Comparison of ENCODE assay signal across 20 cellular contexts in genomic region chr17:1170739-1171138, GRCh38. TPM values are rescaled to one million over a fixed set of nuclear protein-coding genes. Genes with fewer than 3 reads are reported as not detected.
DNase-seq lines count a peak whose midpoint lies in the region; ATAC-seq and TF ChIP-seq lines count a peak whose summit lies in the region.
"Had no signal": no experiment of that assay in that cellular context is flagged by ENCODE, and none has a peak within 500 bp of the region (broad histone marks: within the 10 kb centered on the region; RNA-seq: fewer than 3 reads in every experiment).

No MANE protein-coding gene starts in this region.

- peak; percentile 12 for DNase-seq in DMS 273 (lab: John Stamatoyannopoulos, UW; ENCODE audit: unreplicated experiment)
- DNase-seq in DMS 273 treated with DMSO at 0.1 percent for 48 hours (lab: John Stamatoyannopoulos, UW), result no peak
- no peak for DNase-seq in mammary epithelial cell
- no peak for DNase-seq in retinal pigment epithelial cell (ENCODE audit: low read depth)
- no peak for DNase-seq in sigmoid colon
- no peak for DNase-seq in activated T-cell treated with anti-CD3 and anti-CD28 coated beads, Interleukin-2, amount 50 U/mL, for 24 hours
- DNase-seq: 8988T; activated effector memory CD4-positive, alpha-beta T cell treated with anti-CD3 and anti-CD28 coated beads, Interleukin-2, amount 50 U/mL, for 16 hours; effector CD4-positive, alpha-beta T cell; HFFc6; natural killer cell; NCI-H2171 treated with DMSO at 0.1 percent for 48 hours; right lobe of liver; SHP77; trophoblast cell had no signal

- CTCF ChIA-PET in mammary epithelial cell (lab: Charles Lee; ENCODE audit: low non-redundant PET), result no interaction called here

- intact Hi-C loops in mammary epithelial cell (cut with micrococcal nuclease), result no loop called here
- intact Hi-C loops in sigmoid colon (cut with DNase I), result no loop called here

- no peak for TF ChIP-seq POLR2A in sigmoid colon (IDR thresholded peaks at IDR 0.05)

- no peaks in the 10 kb centered on the region for H3K27me3 Mint-ChIP-seq in activated T-cell treated with anti-CD3 and anti-CD28 coated beads, Interleukin-2, amount 50 U/mL, for 24 hours

- H3K9me3 ChIP-seq in mammary epithelial cell (replicated peaks; ENCODE audit: insufficient read depth, low read length), result no peaks in the 10 kb centered on the region
- no peaks in the 10 kb centered on the region for H3K9me3 ChIP-seq in sigmoid colon
- H3K9me3 ChIP-seq: ascending aorta, right lobe of liver had no signal

- no peak overlapping the region for H3K4me2 ChIP-seq in mammary epithelial cell (ENCODE audit: insufficient read depth, low read depth, low read length)

- H3K4me1 Mint-ChIP-seq in activated T-cell treated with anti-CD3 and anti-CD28 coated beads, Interleukin-2, amount 50 U/mL, for 24 hours (ENCODE audit: low read depth), result peaks cover 4% of the 10 kb centered on the region

- no TSS peak for BruUV-seq in mammary epithelial cell (replicated peaks; lab: Mats Ljungman, UMichigan)

- no peak overlapping the region for H3K4me3 Mint-ChIP-seq in activated T-cell treated with anti-CD3 and anti-CD28 coated beads, Interleukin-2, amount 50 U/mL, for 24 hours
- H3K4me3 Mint-ChIP-seq: HFFc6; natural killer cell; stimulated activated effector memory CD8-positive, alpha-beta T cell treated with anti-CD3 and anti-CD28 coated beads, Interleukin-12 subunit alpha, Interleukin-12 subunit beta, amount 100 ng/mL, for 72 hours had no signal

- no peak overlapping the region for H2AFZ ChIP-seq in mammary epithelial cell (ENCODE audit: low read depth, low read length)

- dilution Hi-C loops in mammary epithelial cell (cut with HindIII; ENCODE audit: low sequenced_read_pairs), result no loop called here

- H4K20me1 ChIP-seq in mammary epithelial cell (ENCODE audit: insufficient read depth, low read length), result no peaks in the 10 kb centered on the region

- H3K79me2 ChIP-seq in mammary epithelial cell (ENCODE audit: insufficient read depth, low read length), result no peaks in the 10 kb centered on the region

- no peak for TF ChIP-seq EP300 in Ishikawa (IDR thresholded peaks at IDR 0.05; ENCODE audit: borderline replicate concordance)
- TF ChIP-seq EP300 in sigmoid colon (IDR thresholded peaks at IDR 0.05), result no peak

- no peaks in the 10 kb centered on the region for H3K4me1 ChIP-seq in mammary epithelial cell (ENCODE audit: insufficient read depth, low read length)
- H3K4me1 ChIP-seq in sigmoid colon, result peaks cover 0 to 9% (median 2%) of the 10 kb centered on the region in 4 donors
- H3K4me1 ChIP-seq: ascending aorta, right lobe of liver had no signal

- in situ Hi-C loops in mammary epithelial cell (cut with MboI; ENCODE audit: low sequenced_read_pairs in 2 of 2), result no loop called here

- no peak for ATAC-seq in GM21381 (IDR thresholded peaks at IDR 0.05; ENCODE audit: unreplicated experiment)
- ATAC-seq: natural killer cell; right lobe of liver; stimulated activated effector memory CD8-positive, alpha-beta T cell treated with anti-CD3 and anti-CD28 coated beads, Interleukin-12 subunit alpha, Interleukin-12 subunit beta, amount 100 ng/mL, for 72 hours had no signal

- H3K36me3 Mint-ChIP-seq in activated T-cell treated with anti-CD3 and anti-CD28 coated beads, Interleukin-2, amount 50 U/mL, for 24 hours (ENCODE audit: low read depth), result no peaks in the 10 kb centered on the region
- H3K36me3 Mint-ChIP-seq: natural killer cell; stimulated activated effector memory CD8-positive, alpha-beta T cell treated with anti-CD3 and anti-CD28 coated beads, Interleukin-12 subunit alpha, Interleukin-12 subunit beta, amount 100 ng/mL, for 72 hours had no signal

- 92% methylated on average over 11 of the region's 11 CpGs for WGBS in mammary epithelial cell (ENCODE audit: low coverage, missing lambda C conversion rate)
- WGBS in sigmoid colon, 2 donors, result 89 to 95% methylated on average over 11 of the region's 11 CpGs

- H3K4me3 ChIP-seq in mammary epithelial cell (replicated peaks in 1 of 3; ENCODE audit: insufficient read depth in 1 of 3, low read depth in 2 of 3, low read length in 3 of 3), result no peak overlapping the region
- no peak overlapping the region for H3K4me3 ChIP-seq in retinal pigment epithelial cell (ENCODE audit: low read length)
- no peak overlapping the region for H3K4me3 ChIP-seq in sigmoid colon
- H3K4me3 ChIP-seq: ascending aorta, lung, right lobe of liver had no signal

- no peak overlapping the region for H3K9ac ChIP-seq in mammary epithelial cell (ENCODE audit: insufficient read depth, low read length)

- H3K36me3 ChIP-seq in mammary epithelial cell (ENCODE audit: insufficient read depth, low read length), result no peaks in the 10 kb centered on the region
- peaks cover 0 to 3% (median 0%) of the 10 kb centered on the region in 4 donors for H3K36me3 ChIP-seq in sigmoid colon
- H3K36me3 ChIP-seq: right lobe of liver had no signal

- no peaks in the 10 kb centered on the region for H3K9me3 Mint-ChIP-seq in activated T-cell treated with anti-CD3 and anti-CD28 coated beads, Interleukin-2, amount 50 U/mL, for 24 hours
- H3K9me3 Mint-ChIP-seq: HFFc6; natural killer cell; stimulated activated effector memory CD8-positive, alpha-beta T cell treated with anti-CD3 and anti-CD28 coated beads, Interleukin-12 subunit alpha, Interleukin-12 subunit beta, amount 100 ng/mL, for 72 hours had no signal

- peak; percentile 5 to 10 for TF ChIP-seq CTCF in mammary epithelial cell (conservative IDR thresholded peaks at IDR 0.05 in 1 of 2, IDR thresholded peaks at IDR 0.05 in 1 of 2; ENCODE audit: extremely low read depth in 1 of 2, insufficient read depth in 1 of 2, low read depth in 1 of 2, low read length in 2 of 2)
- peak; percentile 27 for TF ChIP-seq CTCF in retinal pigment epithelial cell (conservative IDR thresholded peaks at IDR 0.05; ENCODE audit: low read depth, low read length)
- TF ChIP-seq CTCF in sigmoid colon (IDR thresholded peaks at IDR 0.05), result no peak

- no peak overlapping the region for H3K27ac Mint-ChIP-seq in activated T-cell treated with anti-CD3 and anti-CD28 coated beads, Interleukin-2, amount 50 U/mL, for 24 hours
- H3K27ac Mint-ChIP-seq: HFFc6; natural killer cell; stimulated activated effector memory CD8-positive, alpha-beta T cell treated with anti-CD3 and anti-CD28 coated beads, Interleukin-12 subunit alpha, Interleukin-12 subunit beta, amount 100 ng/mL, for 72 hours had no signal

- H3K27ac ChIP-seq in mammary epithelial cell (ENCODE audit: insufficient read depth, low read depth, low read length) (no peak overlapping the region), sigmoid colon (no peak overlapping the region)
- H3K27ac ChIP-seq: ascending aorta, right lobe of liver had no signal

- TF ChIP-seq RAD21 in Ishikawa (IDR thresholded peaks at IDR 0.05; ENCODE audit: low read depth), result peak; percentile 10; the same call in 1 of the 2 replicates

- H3K27me3 ChIP-seq in mammary epithelial cell (ENCODE audit: insufficient read depth, low read length) (no peaks in the 10 kb centered on the region), sigmoid colon (no peaks in the 10 kb centered on the region)
- H3K27me3 ChIP-seq: ascending aorta, right lobe of liver had no signal

TF ChIP-seq in Ishikawa, 13 proteins besides CTCF, POLR2A, EP300 and RAD21 (continues in another document):
- TF ChIP-seq, protein P1, sequence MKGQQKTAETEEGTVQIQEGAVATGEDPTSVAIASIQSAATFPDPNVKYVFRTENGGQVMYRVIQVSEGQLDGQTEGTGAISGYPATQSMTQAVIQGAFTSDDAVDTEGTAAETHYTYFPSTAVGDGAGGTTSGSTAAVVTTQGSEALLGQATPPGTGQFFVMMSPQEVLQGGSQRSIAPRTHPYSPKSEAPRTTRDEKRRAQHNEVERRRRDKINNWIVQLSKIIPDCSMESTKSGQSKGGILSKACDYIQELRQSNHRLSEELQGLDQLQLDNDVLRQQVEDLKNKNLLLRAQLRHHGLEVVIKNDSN (IDR thresholded peaks at IDR 0.05), result no peak
- TF ChIP-seq EGR1 (IDR thresholded peaks at IDR 0.05) (no peak), TEAD4 (IDR thresholded peaks at IDR 0.05) (no peak), CEBPB (IDR thresholded peaks at IDR 0.05) (no peak), TCF12 (IDR thresholded peaks at IDR 0.05; ENCODE audit: low read depth) (no peak), TAF1 (IDR thresholded peaks at IDR 0.05; ENCODE audit: low read depth) (no peak), REST (IDR thresholded peaks at IDR 0.05; ENCODE audit: low read depth) (no peak), ZBTB7A (IDR thresholded peaks at IDR 0.05; ENCODE audit: low read depth) (no peak), NFIC (IDR thresholded peaks at IDR 0.05) (no peak), YY1 (IDR thresholded peaks at IDR 0.05; ENCODE audit: low read depth) (no peak)
- TF ChIP-seq, protein P2, sequence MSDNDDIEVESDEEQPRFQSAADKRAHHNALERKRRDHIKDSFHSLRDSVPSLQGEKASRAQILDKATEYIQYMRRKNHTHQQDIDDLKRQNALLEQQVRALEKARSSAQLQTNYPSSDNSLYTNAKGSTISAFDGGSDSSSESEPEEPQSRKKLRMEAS (IDR thresholded peaks at IDR 0.05), result no peak

RNA-seq across cellular contexts. Expression of gene ABR, which starts 9.0 kb away (rescaled TPM):
- total RNA-seq in mammary epithelial cell (10 to 100 TPM; 64.7 to 86.9 TPM), sigmoid colon (10 to 100 TPM; 30.4 to 94.2 (median 46.5) TPM)
- polyA plus RNA-seq in mammary epithelial cell (73.6 TPM), sigmoid colon (100 to 1,000 TPM in 1 of 3 donors, 10 to 100 TPM in 2; 79.3 to 146 (median 80.0) TPM)
- polyA minus RNA-seq in mammary epithelial cell, result 168 TPM

Comparison
In these comparisons a context has a peak if more than half of its experiments do, and no peak if none do; other contexts are left out.
1. CTCF ChIP-seq: peak in mammary epithelial cell (2 of 2) and retinal pigment epithelial cell (single experiment); none in sigmoid colon (0 of 4).